In the genomic region with DNA sequence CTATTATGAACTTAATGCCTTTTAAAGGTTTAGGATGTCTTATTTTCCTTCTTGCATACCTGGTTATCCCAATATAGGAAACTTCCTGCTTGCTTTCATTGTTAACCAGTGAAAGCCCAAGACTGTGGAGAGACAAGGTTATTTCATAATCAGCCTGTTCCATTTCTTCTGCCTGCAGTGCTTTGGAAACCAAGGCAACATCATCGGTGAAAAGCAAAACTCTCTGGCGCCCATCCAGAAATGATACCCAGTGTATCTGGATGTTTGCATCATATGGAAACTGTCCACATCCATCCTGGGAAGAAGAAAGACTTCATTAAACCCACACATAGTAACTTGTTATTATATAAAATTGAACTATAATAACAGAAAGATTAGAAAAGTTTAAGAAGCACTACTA, we compare ENCODE assay signal across 15 cellular contexts.
"Had no signal": no experiment of that assay in that cellular context is flagged by ENCODE, and none has a peak within 500 bp of the region (broad histone marks: within the 10 kb centered on the region; RNA-seq: fewer than 3 reads in every experiment).

No MANE protein-coding gene starts in this region.

- H3K36me3 ChIP-seq: brain microvascular endothelial cell had no signal

- H3K27ac Mint-ChIP-seq: activated naive CD8-positive, alpha-beta T cell; nephron; progenitor cell of endocrine pancreas; stimulated activated memory B cell treated with anti-CD40 and anti-IgM and Interleukin-4, amounts not matched to agents 10 μg/mL and 1 μg/mL and 100 μg/mL, for 72 hours had no signal

- H3K4me1 ChIP-seq: esophagus squamous epithelium, heart left ventricle, left lung, transverse colon had no signal

- H3K27me3 ChIP-seq: brain microvascular endothelial cell, esophagus squamous epithelium, heart left ventricle, left lung, transverse colon had no signal

- H3K4me1 Mint-ChIP-seq: nephron; stimulated activated memory B cell treated with anti-CD40 and anti-IgM and Interleukin-4, amounts not matched to agents 10 μg/mL and 1 μg/mL and 100 μg/mL, for 72 hours had no signal

- DNase-seq: activated CD4-positive, alpha-beta T cell treated with anti-CD3 and anti-CD28 coated beads, Interleukin-2, amount 50 U/mL, for 48 hours; activated effector memory CD4-positive, alpha-beta T cell treated with anti-CD3 and anti-CD28 coated beads, Interleukin-2, amount 50 U/mL, for 16 hours; brain microvascular endothelial cell; esophagus squamous epithelium; heart left ventricle; left lung; mesenchymal stem cell; occipital lobe; right cardiac atrium; small intestine; transverse colon had no signal

- ATAC-seq: heart left ventricle; left lung; right cardiac atrium; stimulated activated memory B cell treated with anti-CD40 and anti-IgM and Interleukin-4, amounts not matched to agents 10 μg/mL and 1 μg/mL and 100 μg/mL, for 72 hours had no signal

- H3K27me3 Mint-ChIP-seq: activated naive CD8-positive, alpha-beta T cell; progenitor cell of endocrine pancreas; stimulated activated memory B cell treated with anti-CD40 and anti-IgM and Interleukin-4, amounts not matched to agents 10 μg/mL and 1 μg/mL and 100 μg/mL, for 72 hours had no signal

- H3K27ac ChIP-seq: brain microvascular endothelial cell, esophagus squamous epithelium, heart left ventricle, left lung, transverse colon had no signal

- H3K4me3 ChIP-seq: esophagus squamous epithelium, heart left ventricle, left lung, transverse colon had no signal

- H3K4me3 Mint-ChIP-seq: activated naive CD8-positive, alpha-beta T cell; nephron; stimulated activated memory B cell treated with anti-CD40 and anti-IgM and Interleukin-4, amounts not matched to agents 10 μg/mL and 1 μg/mL and 100 μg/mL, for 72 hours had no signal
